Comparison of ENCODE assay signal across 24 cellular contexts in the genomic region with DNA sequence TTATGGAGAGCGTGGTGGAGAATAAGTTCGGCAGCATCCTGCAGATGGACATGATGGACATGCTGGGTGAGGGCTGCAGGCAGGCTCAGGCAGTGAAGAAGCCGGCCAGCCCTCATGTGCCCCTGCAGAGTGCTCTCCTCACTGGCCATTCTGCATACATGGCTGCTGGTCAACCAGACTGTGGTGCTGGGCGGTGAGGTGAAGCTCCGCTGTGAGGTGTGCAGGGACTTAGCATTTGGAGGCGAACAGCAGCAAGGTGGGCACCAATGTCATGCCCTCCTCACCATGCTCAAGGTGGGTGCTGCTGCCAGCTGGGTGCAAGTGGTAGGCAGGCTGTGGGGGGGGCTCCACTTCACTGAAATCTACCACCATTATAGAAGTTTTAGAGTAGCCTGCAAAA. TPM values are rescaled to one million over a fixed set of nuclear protein-coding genes. Genes with fewer than 3 reads are reported as not detected.
"Had no signal": no experiment of that assay in that cellular context is flagged by ENCODE, and none has a peak within 500 bp of the region (broad histone marks: within the 10 kb centered on the region; RNA-seq: fewer than 3 reads in every experiment).

No MANE protein-coding gene starts in this region.

- H3K27me3 Mint-ChIP-seq: IgD-negative memory B cell had no signal

- H3K4me2 ChIP-seq: KMS-11 had no signal

- H3K36me3 ChIP-seq: SJSA1 had no signal

- H3K4me3 ChIP-seq: K562, SJSA1, SK-N-MC had no signal

- H3K27ac ChIP-seq: KMS-11, SJSA1, SK-N-MC had no signal

- H3K4me1 ChIP-seq: SJSA1 had no signal

- ATAC-seq: K562 had no signal

- H3K36me3 Mint-ChIP-seq: IgD-negative memory B cell had no signal

- H3K27me3 ChIP-seq: SJSA1 had no signal

- DNase-seq: Kasumi-1, MM.1S, NCI-H1092 treated with DMSO at 0.1 percent for 48 hours, NCI-H1436, NCI-H187, NCI-H2029, NCI-H2081 treated with DMSO at 0.1 percent for 48 hours, NCI-H2171, NCI-H226, NCI-H446, NCI-H510A, NCI-H524 treated with DMSO at 0.1 percent for 48 hours, NCI-H69, NCI-H774, Right ventricle myocardium superior, RPMI8226, SIG-M5 had no signal

- H3K27ac Mint-ChIP-seq: IgD-negative memory B cell had no signal

- H3K9ac ChIP-seq: KMS-11 had no signal

RNA-seq across cellular contexts. Expression of gene ZNF492, which starts 5.7 kb away (rescaled TPM):
- total RNA-seq: HT1080, M059J, SJSA1 had no signal
